Comparison of ENCODE assay signal across 1 cellular context in the genomic region with DNA sequence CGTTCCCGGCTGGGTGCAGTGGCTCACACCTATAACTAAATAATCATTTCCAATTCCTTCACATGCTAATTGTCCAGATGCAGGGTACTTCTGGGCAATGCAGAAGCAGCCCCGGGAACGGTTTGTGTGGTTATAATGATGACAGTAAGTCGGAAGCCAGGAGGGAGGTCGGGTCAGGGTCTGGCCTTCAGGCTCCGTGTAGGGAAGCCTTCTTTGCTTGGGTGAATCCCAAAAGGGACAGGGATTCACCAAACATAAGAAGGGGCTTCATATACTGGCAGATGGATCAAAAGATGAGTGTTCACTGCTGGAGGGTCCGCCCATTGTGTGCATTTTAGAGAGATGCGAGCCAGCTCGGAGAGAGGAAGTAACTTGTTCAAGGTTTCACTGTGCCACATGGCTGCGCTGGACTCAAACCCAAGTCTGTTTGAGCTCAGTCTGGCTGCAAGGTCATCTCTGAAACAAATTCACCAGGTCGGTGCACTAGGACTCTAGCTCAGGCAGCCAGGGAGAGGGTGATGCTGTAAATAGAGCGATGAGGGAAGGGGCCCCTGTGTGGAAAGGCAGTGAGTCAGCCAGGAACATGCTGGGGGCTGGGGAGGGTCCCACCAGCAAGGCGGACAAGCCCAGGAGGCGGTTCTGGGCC.
TF ChIP-seq lines count a peak whose summit lies in the region.

No MANE protein-coding gene starts in this region.

TF ChIP-seq in H1, 55 proteins besides CTCF, POLR2A, EP300 and RAD21:
- no peak for TF ChIP-seq PHF8 (conservative IDR thresholded peaks at IDR 0.05; ENCODE audit: low read depth, low read length)
- no peak for TF ChIP-seq RFX5 (IDR thresholded peaks at IDR 0.05; ENCODE audit: borderline replicate concordance, low read depth, low read length)
- no peak for TF ChIP-seq RXRA (IDR thresholded peaks at IDR 0.05; ENCODE audit: insufficient read depth, low read depth, low read length)
- TF ChIP-seq ZNF274 (IDR thresholded peaks at IDR 0.05; ENCODE audit: borderline replicate concordance, extremely low read depth, low read length), result no peak
